9 cellular contexts compared by ENCODE assay signal in genomic region chr18:32373995-32374394, GRCh38.
DNase-seq lines count a peak whose midpoint lies in the region; ATAC-seq and TF ChIP-seq lines count a peak whose summit lies in the region.
"Had no signal": no experiment of that assay in that cellular context is flagged by ENCODE, and none has a peak within 500 bp of the region (broad histone marks: within the 10 kb centered on the region; RNA-seq: fewer than 3 reads in every experiment).

No MANE protein-coding gene starts in this region.

- H3K4me1 ChIP-seq in left ventricle myocardium inferior (peaks cover 59% of the 10 kb centered on the region), aorta (ENCODE audit: control insufficient read depth in 1 of 2, insufficient read depth in 2 of 2, low read length in 2 of 2) (peaks cover 3 to 5% of the 10 kb centered on the region in 2 donors)

- no peaks in the 10 kb centered on the region for H3K36me3 ChIP-seq in left ventricle myocardium inferior
- H3K36me3 ChIP-seq in aorta (ENCODE audit: control insufficient read depth in 1 of 2, insufficient read depth in 2 of 2, low read length in 1 of 2): no peaks in the 10 kb centered on the region

- H3K4me3 ChIP-seq in left ventricle myocardium inferior (no peak overlapping the region), aorta (ENCODE audit: low read length in 2 of 2) (no peak overlapping the region)

- H3K9me3 ChIP-seq in left ventricle myocardium inferior (replicated peaks): no peaks in the 10 kb centered on the region
- no peaks in the 10 kb centered on the region for H3K9me3 ChIP-seq in aorta (ENCODE audit: control insufficient read depth, low read length)

- no peak for ATAC-seq in aorta (ENCODE audit: low FRiP score)
- ATAC-seq in GM18907 (IDR thresholded peaks at IDR 0.05; ENCODE audit: unreplicated experiment): no peak
- ATAC-seq in HG03097 (IDR thresholded peaks at IDR 0.05; ENCODE audit: low FRiP score, unreplicated experiment): no peak

- H3K27me3 ChIP-seq in left ventricle myocardium inferior (ENCODE audit: low read depth) (no peaks in the 10 kb centered on the region), aorta (ENCODE audit: control insufficient read depth in 1 of 2, insufficient read depth in 2 of 2, low read length in 1 of 2) (no peaks in the 10 kb centered on the region)

- intact Hi-C loops in left ventricle myocardium inferior (cut with micrococcal nuclease): no loop called here
- intact Hi-C loops in aorta (cut with DNase I): no loop called here

- WGBS in aorta, 2 donors: 32% methylated on average over 3 of the region's 3 CpGs

- H3K27ac ChIP-seq in 22Rv1 (peak overlapping the region; percentile 87; the same call in 1 of the 2 replicates), left ventricle myocardium inferior (replicated peaks) (peak overlapping the region; percentile 26), aorta (ENCODE audit: low read depth in 1 of 2, low read length in 2 of 2) (no peak overlapping the region)

- TF ChIP-seq CTCF in 22Rv1 (IDR thresholded peaks at IDR 0.05): no peak
- no peak for TF ChIP-seq CTCF in left ventricle myocardium inferior (IDR thresholded peaks at IDR 0.05; ENCODE audit: borderline replicate concordance)

- DNase-seq in NCI-H1105 (lab: John Stamatoyannopoulos, UW): peak; percentile 76
- peak; percentile 72 for DNase-seq in RPMI8226
- no peak for DNase-seq in left ventricle myocardium inferior
- no peak for DNase-seq in occipital lobe (lab: John Stamatoyannopoulos, UW)
- no peak for DNase-seq in aorta
- DNase-seq: posterior cingulate gyrus had no signal

Comparison
In these comparisons a context has a peak if more than half of its experiments do, and no peak if none do; other contexts are left out.
1. H3K27ac ChIP-seq: peak in 22Rv1 (single experiment) and left ventricle myocardium inferior (single experiment); none in aorta (0 of 2).
2. DNase-seq: peak in NCI-H1105 (single experiment) and RPMI8226 (single experiment); none in left ventricle myocardium inferior (single experiment), occipital lobe (single experiment) and aorta (0 of 2).